In genomic region chr1:148317288-148317985, GRCh38 we compare ENCODE assay signal across 12 cellular contexts.
DNase-seq lines count a peak whose midpoint lies in the region; ATAC-seq, FAIRE-seq and TF ChIP-seq lines count a peak whose summit lies in the region.
"Had no signal": no experiment of that assay in that cellular context is flagged by ENCODE, and none has a peak within 500 bp of the region (broad histone marks: within the 10 kb centered on the region; RNA-seq: fewer than 3 reads in every experiment).

No MANE protein-coding gene starts in this region.

- TF ChIP-seq CTCF in HepG2 (CRISPR knock-in tag; IDR thresholded peaks at IDR 0.05), result no peak
- TF ChIP-seq CTCF in right lobe of liver (IDR thresholded peaks at IDR 0.05), result no peak
- no peak for TF ChIP-seq CTCF in upper lobe of right lung (IDR thresholded peaks at IDR 0.05)
- no peak for TF ChIP-seq CTCF in chondrocyte (IDR thresholded peaks at IDR 0.05)

- H4K20me1 ChIP-seq in HepG2 (ENCODE audit: insufficient read depth, low read length), result no peaks in the 10 kb centered on the region

- H3K23ac ChIP-seq in mesendoderm (ENCODE audit: low read length), result no peak overlapping the region

- no peak for FAIRE-seq in HepG2 (lab: Jason Lieb, UNC)

- no peak overlapping the region for H4K8ac ChIP-seq in mesendoderm (ENCODE audit: low read depth, low read length)

- H4K5ac ChIP-seq in mesendoderm (ENCODE audit: low read length), result no peak overlapping the region

- H3K9ac ChIP-seq in HepG2 (ENCODE audit: insufficient read depth, low read depth, low read length), result no peak overlapping the region
- peak overlapping the region; percentile 82 for H3K9ac ChIP-seq in mesendoderm (ENCODE audit: low read length)

- H2BK15ac ChIP-seq in mesendoderm (replicated peaks; ENCODE audit: low read depth), result no peak overlapping the region

- H3K27me3 Mint-ChIP-seq in activated naive CD8-positive, alpha-beta T cell treated with anti-CD3 and anti-CD28 coated beads, Interleukin-2, amount 50 U/mL, for 24 hours, result peaks cover 46% of the 10 kb centered on the region
- peaks cover 5% of the 10 kb centered on the region for H3K27me3 Mint-ChIP-seq in chondrocyte (ENCODE audit: low read depth)

- no peaks in the 10 kb centered on the region for H3K9me3 Mint-ChIP-seq in activated naive CD8-positive, alpha-beta T cell treated with anti-CD3 and anti-CD28 coated beads, Interleukin-2, amount 50 U/mL, for 24 hours
- H3K9me3 Mint-ChIP-seq in chondrocyte (ENCODE audit: low read depth), result peaks cover 18% of the 10 kb centered on the region

- no peak overlapping the region for H2BK120ac ChIP-seq in mesendoderm (ENCODE audit: low read depth, low read length)

- ATAC-seq in HepG2, result no peak
- no peak for ATAC-seq in right lobe of liver
- ATAC-seq in activated naive CD8-positive, alpha-beta T cell treated with anti-CD3 and anti-CD28 coated beads, Interleukin-2, amount 50 U/mL, for 24 hours, result no peak
- no peak for ATAC-seq in upper lobe of right lung
- no peak for ATAC-seq in GM18867 (IDR thresholded peaks at IDR 0.05; ENCODE audit: unreplicated experiment)

- no peaks in the 10 kb centered on the region for H3K36me3 Mint-ChIP-seq in activated naive CD8-positive, alpha-beta T cell treated with anti-CD3 and anti-CD28 coated beads, Interleukin-2, amount 50 U/mL, for 24 hours (ENCODE audit: low read depth)
- H3K36me3 Mint-ChIP-seq in chondrocyte (ENCODE audit: low read depth), result peaks cover 1% of the 10 kb centered on the region

- H3K18ac ChIP-seq in mesendoderm (ENCODE audit: low read length), result no peak overlapping the region

- TF ChIP-seq POLR2A in HepG2 (IDR thresholded peaks at IDR 0.05; ENCODE audit: insufficient read depth in 1 of 2, low read depth in 2 of 2, low read length in 2 of 2) (no peak), right lobe of liver (IDR thresholded peaks at IDR 0.05) (no peak)

- no peak overlapping the region for H3K27ac ChIP-seq in HepG2 (ENCODE audit: extremely low read length, insufficient read depth, low read length)
- H3K27ac ChIP-seq in right lobe of liver, result no peak overlapping the region
- H3K27ac ChIP-seq in mesendoderm (ENCODE audit: low read depth, low read length), result no peak overlapping the region
- no peak overlapping the region for H3K27ac ChIP-seq in upper lobe of right lung

- intact Hi-C loops in HepG2 (cut with micrococcal nuclease; ENCODE audit: unreplicated experiment) (no loop called here), right lobe of liver (cut with DNase I) (no loop called here), upper lobe of right lung (cut with DNase I) (no loop called here)

- TF ChIP-seq EP300 in HepG2 (IDR thresholded peaks at IDR 0.05; ENCODE audit: low read depth in 2 of 2, low read length in 2 of 2) (no peak), HepG2 (CRISPR knock-in tag; IDR thresholded peaks at IDR 0.05; ENCODE audit: borderline replicate concordance) (no peak)

- 48% methylated on average over 21 of the region's 42 CpGs for WGBS in HepG2 (ENCODE audit: low lambda C conversion rate)
- 27% methylated on average over 19 of the region's 42 CpGs for WGBS in right lobe of liver (ENCODE audit: insufficient coverage, low coverage, low lambda C conversion rate, missing lambda C conversion rate)
- no CpG with 5 or more reads among the region's 42 CpGs for WGBS in mesendoderm (ENCODE audit: extremely low coverage, insufficient coverage, low lambda C conversion rate)

- TF ChIP-seq RAD21 in HepG2 (CRISPR knock-in tag; IDR thresholded peaks at IDR 0.05), result no peak

- peak overlapping the region; percentile 88 for H3K27ac Mint-ChIP-seq in activated naive CD8-positive, alpha-beta T cell treated with anti-CD3 and anti-CD28 coated beads, Interleukin-2, amount 50 U/mL, for 24 hours
- no peak overlapping the region for H3K27ac Mint-ChIP-seq in chondrocyte (ENCODE audit: unreplicated experiment)

- H3K27me3 ChIP-seq in HepG2 (ENCODE audit: control insufficient read depth in 1 of 2, insufficient read depth in 2 of 2, low read length in 2 of 2) (no peaks in the 10 kb centered on the region; a peak in 1 of 5 replicates), right lobe of liver (peaks cover 0 to 26% of the 10 kb centered on the region in 2 donors), mesendoderm (ENCODE audit: insufficient read depth, low read length, poor library complexity) (peaks cover 3% of the 10 kb centered on the region), upper lobe of right lung (peaks cover 24% of the 10 kb centered on the region)

- H3K56ac ChIP-seq in mesendoderm (ENCODE audit: low read length), result peak overlapping the region; percentile 93

- H3K4me3 Mint-ChIP-seq in activated naive CD8-positive, alpha-beta T cell treated with anti-CD3 and anti-CD28 coated beads, Interleukin-2, amount 50 U/mL, for 24 hours, result peak overlapping the region; percentile 87
- no peak overlapping the region for H3K4me3 Mint-ChIP-seq in chondrocyte (ENCODE audit: unreplicated experiment)

- CTCF ChIA-PET in HepG2 (lab: Yijun Ruan, JAX; ENCODE audit: low intra/inter-chr PET ratio, low total read pairs), result no interaction called here

- H3K79me2 ChIP-seq in HepG2 (ENCODE audit: insufficient read depth, low read length), result no peaks in the 10 kb centered on the region
- H3K79me2 ChIP-seq in mesendoderm (ENCODE audit: control insufficient read depth, insufficient read depth, low read length), result no peaks in the 10 kb centered on the region

- H3K4me1 ChIP-seq in HepG2 (ENCODE audit: insufficient read depth, low read length) (no peaks in the 10 kb centered on the region), right lobe of liver (no peaks in the 10 kb centered on the region), mesendoderm (ENCODE audit: control insufficient read depth, low read depth, low read length) (peaks cover 3% of the 10 kb centered on the region), upper lobe of right lung (peaks cover 4% of the 10 kb centered on the region)
- H3K4me1 ChIP-seq: adrenal gland, Peyer's patch had no signal

- no peak overlapping the region for H3K4ac ChIP-seq in mesendoderm (ENCODE audit: low read depth, low read length)

- H3K79me1 ChIP-seq in mesendoderm (ENCODE audit: low read length), result no peaks in the 10 kb centered on the region

- H2AFZ ChIP-seq in HepG2 (ENCODE audit: low read length), result no peak overlapping the region

- no TSS peak for BruUV-seq in HepG2 (replicated peaks; lab: Mats Ljungman, UMichigan)

- no peak overlapping the region for H2BK5ac ChIP-seq in mesendoderm (ENCODE audit: low read length)

- POLR2A ChIA-PET in HepG2 (lab: Yijun Ruan, JAX), result no interaction called here

- H3K36me3 ChIP-seq in HepG2 (replicated peaks in 1 of 2; ENCODE audit: control insufficient read depth in 1 of 2, insufficient read depth in 2 of 2, low read length in 2 of 2), result no peaks in the 10 kb centered on the region
- H3K36me3 ChIP-seq in right lobe of liver, result no peaks in the 10 kb centered on the region
- no peaks in the 10 kb centered on the region for H3K36me3 ChIP-seq in mesendoderm (ENCODE audit: control insufficient read depth, insufficient read depth, low read length)
- no peaks in the 10 kb centered on the region for H3K36me3 ChIP-seq in upper lobe of right lung
- H3K36me3 ChIP-seq: adrenal gland, Peyer's patch had no signal

- H3K9me3 ChIP-seq in HepG2 (ENCODE audit: low read length) (no peaks in the 10 kb centered on the region), right lobe of liver (no peaks in the 10 kb centered on the region), upper lobe of right lung (no peaks in the 10 kb centered on the region)
- H3K9me3 ChIP-seq: adrenal gland, Peyer's patch had no signal

- no peak overlapping the region for H3K4me3 ChIP-seq in HepG2 (replicated peaks in 1 of 3; ENCODE audit: insufficient read depth in 1 of 3, low read depth in 2 of 3, low read length in 3 of 3)
- no peak overlapping the region for H3K4me3 ChIP-seq in right lobe of liver
- peak overlapping the region; percentile 59 for H3K4me3 ChIP-seq in mesendoderm (ENCODE audit: low read length)
- H3K4me3 ChIP-seq in upper lobe of right lung, result peak overlapping the region; percentile 42

- peaks cover 37% of the 10 kb centered on the region for H3K4me1 Mint-ChIP-seq in activated naive CD8-positive, alpha-beta T cell treated with anti-CD3 and anti-CD28 coated beads, Interleukin-2, amount 50 U/mL, for 24 hours
- peaks cover 4% of the 10 kb centered on the region for H3K4me1 Mint-ChIP-seq in chondrocyte (ENCODE audit: low read depth)

- H2AK5ac ChIP-seq in mesendoderm (ENCODE audit: low read length), result no peak overlapping the region

- no peak for DNase-seq in HepG2 (ENCODE audit: low spot score)
- DNase-seq in right lobe of liver, result no peak
- DNase-seq in activated naive CD8-positive, alpha-beta T cell treated with anti-CD3 and anti-CD28 coated beads, Interleukin-2, amount 50 U/mL, for 24 hours, result no peak
- DNase-seq in mesendoderm, result peak; percentile 55
- DNase-seq in upper lobe of right lung, result no peak
- no peak for DNase-seq in chondrocyte (ENCODE audit: low spot score)
- no peak for DNase-seq in NOMO-1 treated with DMSO at 0.1 percent for 48 hours (lab: John Stamatoyannopoulos, UW; ENCODE audit: unreplicated experiment)
- DNase-seq: COR-L47, NCI-H2029 had no signal

- H3K4me2 ChIP-seq in HepG2 (ENCODE audit: low read depth, low read length) (no peak overlapping the region), mesendoderm (ENCODE audit: low read length) (peak overlapping the region; percentile 92)

- in situ Hi-C loops in HepG2 (cut with HindIII; ENCODE audit: extremely low pct_ligation_motif_present, low pct_unique_long_range_greater_than_20kb), result no loop called here

TF ChIP-seq in HepG2, 621 proteins besides CTCF, POLR2A, EP300 and RAD21 (continues in another document):
- TF ChIP-seq PITX1 (CRISPR knock-in tag; IDR thresholded peaks at IDR 0.05), result no peak
- no peak for TF ChIP-seq RELA (CRISPR knock-in tag; IDR thresholded peaks at IDR 0.05)
- peak; percentile 87 for TF ChIP-seq CEBPB (IDR thresholded peaks at IDR 0.05; ENCODE audit: borderline replicate concordance, low read depth, low read length)
- no peak for TF ChIP-seq PCBP1 (IDR thresholded peaks at IDR 0.05; ENCODE audit: borderline replicate concordance, low read depth, low read length)
- TF ChIP-seq CEBPG (CRISPR knock-in tag; IDR thresholded peaks at IDR 0.05), result peak; percentile 47
- peak; percentile 41; the same call in 1 of the 2 replicates for TF ChIP-seq ZBTB33 (CRISPR knock-in tag; IDR thresholded peaks at IDR 0.05)

Comparison
In these comparisons a context has a peak if more than half of its experiments do, and no peak if none do; other contexts are left out.
1. H3K4me3 ChIP-seq: peak in mesendoderm (single experiment) and upper lobe of right lung (single experiment); none in HepG2 (0 of 3) and right lobe of liver (0 of 3).